ENCODE assay signal across 13 cellular contexts in the genomic region with DNA sequence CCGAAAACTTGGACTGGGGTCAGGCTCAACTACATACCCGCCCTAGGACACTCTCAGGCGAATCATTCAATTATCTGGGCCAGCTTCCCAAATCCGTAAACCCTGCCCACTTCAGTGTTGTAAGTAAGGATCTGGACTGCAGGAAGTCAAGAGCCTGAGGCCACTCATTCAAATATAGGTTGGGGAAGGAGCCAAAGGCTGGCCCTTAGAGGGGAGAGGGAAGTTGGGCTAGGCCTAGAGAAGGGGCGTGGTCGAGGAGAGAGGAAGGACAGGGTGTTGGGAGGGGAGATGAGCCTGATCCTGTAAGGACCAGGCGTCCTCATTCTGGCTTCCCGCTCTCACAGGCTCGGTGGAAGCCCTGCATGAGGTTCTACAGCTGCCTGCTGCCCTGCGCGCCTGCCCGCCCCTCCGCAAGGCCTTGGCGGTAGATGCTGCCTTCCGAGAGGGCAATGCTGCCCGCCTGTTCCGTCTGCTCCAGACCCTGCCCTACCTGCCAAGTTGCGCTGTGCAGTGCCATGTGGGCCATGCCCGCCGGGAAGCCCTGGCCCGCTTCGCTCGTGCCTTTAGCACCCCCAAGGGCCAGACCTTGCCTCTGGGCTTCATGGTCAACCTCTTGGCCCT. TPM values are rescaled to one million over a fixed set of nuclear protein-coding genes. Genes with fewer than 3 reads are reported as not detected.
A peak's percentile ranks its signal among the peaks of the same experiment; 100 is the strongest.
DNase-seq lines count a peak whose midpoint lies in the region; ATAC-seq, FAIRE-seq and TF ChIP-seq lines count a peak whose summit lies in the region.
"Had no signal": no experiment of that assay in that cellular context is flagged by ENCODE, and none has a peak within 500 bp of the region (broad histone marks: within the 10 kb centered on the region; RNA-seq: fewer than 3 reads in every experiment).

No MANE protein-coding gene starts in this region.

- no peaks in the 10 kb centered on the region for H3K27me3 Mint-ChIP-seq in stimulated activated naive B cell treated with anti-CD40 and anti-IgM and Interleukin-4, amounts not matched to agents 10 μg/mL and 1 μg/mL and 100 μg/mL, for 72 hours

- H3K9me3 ChIP-seq in esophagus squamous epithelium (no peaks in the 10 kb centered on the region), small intestine (ENCODE audit: control insufficient read depth, low read depth) (no peaks in the 10 kb centered on the region)

- 70 to 83% methylated on average over 11 to 15 of the region's 23 CpGs for WGBS in esophagus squamous epithelium, 2 donors
- 82 to 94% (median 88%) methylated on average over 23 of the region's 23 CpGs for WGBS in small intestine, 3 donors

- TF ChIP-seq CTCF in esophagus squamous epithelium (IDR thresholded peaks at IDR 0.05) = no peak

- no peak overlapping the region for H3K4me3 Mint-ChIP-seq in stimulated activated naive B cell treated with anti-CD40 and anti-IgM and Interleukin-4, amounts not matched to agents 10 μg/mL and 1 μg/mL and 100 μg/mL, for 72 hours

- intact Hi-C loops in Right ventricle myocardium superior (cut with DNase I) = no loop called here
- intact Hi-C loops in esophagus squamous epithelium (cut with DNase I) = no loop called here

- no peak for FAIRE-seq in H54 (lab: Jason Lieb, UNC)
- no peak for FAIRE-seq in small intestine (lab: Jason Lieb, UNC)
- FAIRE-seq: frontal cortex, RCC 7860 had no signal

- no peaks in the 10 kb centered on the region for H3K9me3 Mint-ChIP-seq in stimulated activated naive B cell treated with anti-CD40 and anti-IgM and Interleukin-4, amounts not matched to agents 10 μg/mL and 1 μg/mL and 100 μg/mL, for 72 hours

- TF ChIP-seq POLR2A in H54 (IDR thresholded peaks at IDR 0.05; ENCODE audit: low read depth, low read length) (no peak), esophagus squamous epithelium (IDR thresholded peaks at IDR 0.05) (no peak)

- H3K36me3 ChIP-seq in esophagus squamous epithelium (peaks cover 0 to 24% (median 6%) of the 10 kb centered on the region in 3 donors), small intestine (ENCODE audit: control insufficient read depth in 2 of 2, insufficient read depth in 2 of 2, low read length in 2 of 2) (peaks cover 0 to 1% of the 10 kb centered on the region in 2 donors)

- no peak for ATAC-seq in Right ventricle myocardium superior (ENCODE audit: poor library complexity)
- no peak for ATAC-seq in stimulated activated naive B cell treated with anti-CD40 and anti-IgM and Interleukin-4, amounts not matched to agents 10 μg/mL and 1 μg/mL and 100 μg/mL, for 72 hours (replicated peaks)

- H3K4me1 Mint-ChIP-seq in stimulated activated naive B cell treated with anti-CD40 and anti-IgM and Interleukin-4, amounts not matched to agents 10 μg/mL and 1 μg/mL and 100 μg/mL, for 72 hours = peaks cover 21 to 39% of the 10 kb centered on the region in 2 donors

- H3K4me1 ChIP-seq in esophagus squamous epithelium (peaks cover 22 to 68% (median 33%) of the 10 kb centered on the region in 3 donors), small intestine (ENCODE audit: control insufficient read depth in 2 of 2, insufficient read depth in 1 of 2, low read depth in 1 of 2, low read length in 1 of 2) (peaks cover 0 to 2% of the 10 kb centered on the region in 2 donors)

- DNase-seq in H54 (ENCODE audit: insufficient read length, low spot score) = peak; percentile 69
- peak; percentile 36 for DNase-seq in SKM-1 (lab: John Stamatoyannopoulos, UW; ENCODE audit: unreplicated experiment)
- DNase-seq in Right ventricle myocardium superior = peak; percentile 62
- no peak for DNase-seq in stimulated activated naive B cell treated with anti-CD40 and anti-IgM and Interleukin-4, amounts not matched to agents 10 μg/mL and 1 μg/mL and 100 μg/mL, for 72 hours
- DNase-seq in NCI-H524 (lab: John Stamatoyannopoulos, UW) = no peak
- DNase-seq in esophagus squamous epithelium (lab: John Stamatoyannopoulos, UW) = no peak
- DNase-seq in small intestine = no peak
- DNase-seq: activated CD8-positive, alpha-beta memory T cell treated with anti-CD3 and anti-CD28 coated beads for 24 hours; NCI-H1417; stimulated activated CD4-positive, alpha-beta T cell treated with anti-CD3 and anti-CD28 coated beads, Interleukin-2, amount 100 ng/mL, for 24 hours had no signal

- no peak overlapping the region for H3K27ac ChIP-seq in esophagus squamous epithelium
- H3K27ac ChIP-seq in small intestine (ENCODE audit: low read depth in 1 of 2, low read length in 1 of 2) = no peak overlapping the region

- H3K27ac Mint-ChIP-seq in stimulated activated naive B cell treated with anti-CD40 and anti-IgM and Interleukin-4, amounts not matched to agents 10 μg/mL and 1 μg/mL and 100 μg/mL, for 72 hours = peak overlapping the region; percentile 72

- no peaks in the 10 kb centered on the region for H3K27me3 ChIP-seq in esophagus squamous epithelium
- no peaks in the 10 kb centered on the region for H3K27me3 ChIP-seq in small intestine (ENCODE audit: control insufficient read depth in 2 of 2, insufficient read depth in 2 of 2, low read length in 2 of 2)

- peaks cover 4 to 9% of the 10 kb centered on the region in 2 donors for H3K36me3 Mint-ChIP-seq in stimulated activated naive B cell treated with anti-CD40 and anti-IgM and Interleukin-4, amounts not matched to agents 10 μg/mL and 1 μg/mL and 100 μg/mL, for 72 hours

- H3K4me3 ChIP-seq in esophagus squamous epithelium = no peak overlapping the region
- H3K4me3 ChIP-seq in small intestine (ENCODE audit: low read depth in 1 of 2, low read length in 2 of 2) = no peak overlapping the region

RNA-seq across cellular contexts. Expression of a gene that starts 3.0 kb away (rescaled TPM):
- total RNA-seq in Right ventricle myocardium superior (7.8 TPM), esophagus squamous epithelium (10 to 100 TPM in 3 of 4 donors, 1 to 10 TPM in 1; 9.2 to 19.0 (median 15.1) TPM)
- polyA plus RNA-seq in small intestine = 10 to 100 TPM in 1 of 3 donors, 1 to 10 TPM in 2; 6.9 to 18.1 (median 7.0) TPM

RNA-seq across cellular contexts. Expression of a gene that starts 14.4 kb away (rescaled TPM):
- total RNA-seq in Right ventricle myocardium superior (3.1 TPM), esophagus squamous epithelium (10 to 100 TPM in 1 of 4 donors, 1 to 10 TPM in 2, under 1 TPM in 1; 0.34 to 19.6 (median 3.1) TPM)
- polyA plus RNA-seq in small intestine = 100 to 1,000 TPM in 2 of 3 donors, 10 to 100 TPM in 1; 35.4 to 436 (median 173) TPM

RNA-seq across cellular contexts. Expression of a gene that starts 16.8 kb away (rescaled TPM):
- total RNA-seq in Right ventricle myocardium superior (18.0 TPM), esophagus squamous epithelium (10 to 100 TPM in 3 of 4 donors, 1 to 10 TPM in 1; 9.8 to 18.6 (median 13.9) TPM)
- 10 to 100 TPM; 23.2 to 37.3 (median 24.6) TPM for polyA plus RNA-seq in small intestine

RNA-seq across cellular contexts. Expression of a gene that starts 30.0 kb away (rescaled TPM):
- 126 TPM for total RNA-seq in Right ventricle myocardium superior
- 10 to 100 TPM; 42.5 to 82.1 (median 65.0) TPM for total RNA-seq in esophagus squamous epithelium
- 100 to 1,000 TPM in 1 of 3 donors, 10 to 100 TPM in 2; 72.0 to 121 (median 84.0) TPM for polyA plus RNA-seq in small intestine

RNA-seq across cellular contexts. Expression of a gene that starts 39.8 kb away (rescaled TPM):
- 1.4 TPM for total RNA-seq in Right ventricle myocardium superior
- total RNA-seq in esophagus squamous epithelium = 10 to 100 TPM in 1 of 4 donors, 1 to 10 TPM in 3; 3.1 to 14.3 (median 9.0) TPM
- polyA plus RNA-seq in small intestine = 10 to 100 TPM in 1 of 3 donors, 1 to 10 TPM in 1, under 1 TPM in 1; 0.54 to 19.3 (median 4.2) TPM
- total RNA-seq: mononuclear cell had no signal

Comparison
In these comparisons a context has a peak if more than half of its experiments do, and no peak if none do; other contexts are left out.
1. DNase-seq: peak in H54 (single experiment), SKM-1 (single experiment) and Right ventricle myocardium superior (single experiment); none in stimulated activated naive B cell treated with anti-CD40 and anti-IgM and Interleukin-4, amounts not matched to agents 10 μg/mL and 1 μg/mL and 100 μg/mL, for 72 hours (single experiment), NCI-H524 (0 of 2), esophagus squamous epithelium (single experiment) and small intestine (single experiment).